11 cellular contexts compared by ENCODE assay signal in genomic region chr1:235063068-235063765, GRCh38.
DNase-seq lines count a peak whose midpoint lies in the region; ATAC-seq, FAIRE-seq and TF ChIP-seq lines count a peak whose summit lies in the region.
"Had no signal": no experiment of that assay in that cellular context is flagged by ENCODE, and none has a peak within 500 bp of the region (broad histone marks: within the 10 kb centered on the region; RNA-seq: fewer than 3 reads in every experiment).

No MANE protein-coding gene starts in this region.

- no peak for TF ChIP-seq RAD21 in GM12878 (IDR thresholded peaks at IDR 0.05; ENCODE audit: insufficient read depth, low read depth, low read length)

- in situ Hi-C loops in GM12878 (cut with MboI), result no loop called here

- H3K4me3 ChIP-seq in GM12878 (no peak overlapping the region), osteoblast (ENCODE audit: insufficient read depth, low read length) (no peak overlapping the region), tibial nerve (no peak overlapping the region)
- H3K4me3 ChIP-seq: right atrium auricular region had no signal

- intact Hi-C loops in GM12878 (cut with micrococcal nuclease; ENCODE audit: unreplicated experiment), result no loop called here

- H4K20me1 ChIP-seq in GM12878 (ENCODE audit: control insufficient read depth, insufficient read depth) (no peaks in the 10 kb centered on the region), osteoblast (ENCODE audit: insufficient read depth, low read length) (no peaks in the 10 kb centered on the region)

- SMC1A ChIA-PET in GM12878 (lab: Charles Lee; ENCODE audit: uncharacterized antibody, unreplicated experiment), result interaction anchor here (1.7 to 4.6 kb wide), 2 partner anchors 9 to 12 kb away, joined by 6 to 22 read pairs; no protein-coding TSS in a partner anchor

- H3K79me2 ChIP-seq in GM12878 (ENCODE audit: control insufficient read depth, insufficient read depth, low read length), result no peaks in the 10 kb centered on the region
- H3K79me2 ChIP-seq in osteoblast (ENCODE audit: insufficient read depth, low read length), result no peaks in the 10 kb centered on the region

- H3K9ac ChIP-seq in GM12878 (ENCODE audit: control insufficient read depth, insufficient read depth, low read length), result no peak overlapping the region; the same call in 1 of the 2 replicates

- H3K27ac ChIP-seq in GM12878 (ENCODE audit: control insufficient read depth, insufficient read depth) (peak overlapping the region; percentile 30), osteoblast (ENCODE audit: low read depth, low read length) (no peak overlapping the region), tibial nerve (peak overlapping the region in 1 of 4 donors; percentile 28)
- H3K27ac ChIP-seq: right atrium auricular region had no signal

- TF ChIP-seq CTCF in GM12878 (IDR thresholded peaks at IDR 0.05 in 2 of 3, conservative IDR thresholded peaks at IDR 0.05 in 1 of 3; ENCODE audit: control insufficient read depth in 2 of 3, extremely low read depth in 1 of 3, insufficient read depth in 1 of 3, low read depth in 3 of 3, low read length in 3 of 3) (no peak), osteoblast (IDR thresholded peaks at IDR 0.05; ENCODE audit: extremely low read depth, low read depth, low read length) (no peak), tibial nerve (IDR thresholded peaks at IDR 0.05) (no peak)

- H2AFZ ChIP-seq in GM12878 (ENCODE audit: control insufficient read depth, low read depth, low read length), result peak overlapping the region; percentile 59
- peak overlapping the region; percentile 27 for H2AFZ ChIP-seq in osteoblast (ENCODE audit: low read length)

- H3K36me3 ChIP-seq in GM12878 (ENCODE audit: control insufficient read depth in 2 of 2, insufficient read depth in 2 of 2, low read length in 1 of 2) (no peaks in the 10 kb centered on the region), osteoblast (ENCODE audit: insufficient read depth, low read length) (no peaks in the 10 kb centered on the region), tibial nerve (no peaks in the 10 kb centered on the region)
- H3K36me3 ChIP-seq: right atrium auricular region had no signal

- H3K4me1 ChIP-seq in GM12878 (ENCODE audit: control insufficient read depth, insufficient read depth, low read length), result peaks cover 24% of the 10 kb centered on the region
- H3K4me1 ChIP-seq in osteoblast (ENCODE audit: insufficient read depth, low read length), result peaks cover 18% of the 10 kb centered on the region
- peaks cover 0 to 30% (median 18%) of the 10 kb centered on the region in 4 donors for H3K4me1 ChIP-seq in tibial nerve

- BruUV-seq in GM12878 (replicated peaks; lab: Mats Ljungman, UMichigan), result no TSS peak

- TF ChIP-seq EP300 in GM12878 (IDR thresholded peaks at IDR 0.05; ENCODE audit: borderline replicate concordance in 1 of 2, control insufficient read depth in 1 of 2, low read depth in 2 of 2, low read length in 2 of 2) (no peak), tibial nerve (IDR thresholded peaks at IDR 0.05) (no peak)

- TF ChIP-seq POLR2A in GM12878 (IDR thresholded peaks at IDR 0.05; ENCODE audit: low read depth, low read length) (no peak), tibial nerve (IDR thresholded peaks at IDR 0.05) (no peak)

- ATAC-seq in GM12878 (peak; percentile 69), GM21423 (IDR thresholded peaks at IDR 0.05; ENCODE audit: unreplicated experiment) (no peak)

- WGBS in GM12878 (ENCODE audit: insufficient coverage, insufficient replicate concordance, low lambda C conversion rate, missing lambda C conversion rate), result 58% methylated on average over 9 of the region's 9 CpGs
- WGBS in tibial nerve, 2 donors, result 70 to 73% methylated on average over 8 to 9 of the region's 9 CpGs

- no peak for FAIRE-seq in GM12878 (lab: Jason Lieb, UNC)

- peak; percentile 27 for DNase-seq in EH (ENCODE audit: low read depth)
- DNase-seq in NOMO-1 (lab: John Stamatoyannopoulos, UW; ENCODE audit: unreplicated experiment in 2 of 2), result peak; percentile 57 to 67
- DNase-seq in GM12878 (ENCODE audit: low read depth, low spot score), result no peak
- peak; percentile 42 for DNase-seq in osteoblast (ENCODE audit: insufficient read length, low spot score, missing footprints)
- no peak for DNase-seq in NCI-H446 (lab: John Stamatoyannopoulos, UW)
- no peak for DNase-seq in tibial nerve (ENCODE audit: low spot score in 2 of 2)
- no peak for DNase-seq in NCI-H1694 treated with DMSO at 0.1 percent for 48 hours (lab: John Stamatoyannopoulos, UW)
- DNase-seq: islet precursor cell, NCI-H1436 treated with DMSO at 0.1 percent for 48 hours had no signal

- CTCF ChIA-PET in GM12878 (lab: Yijun Ruan, JAX), result interaction anchor here (0.9 to 1.1 kb wide), 2 partner anchors 35 to 88 kb away, joined by 3 read pairs; no protein-coding TSS in a partner anchor

- H3K9me3 ChIP-seq in GM12878 (replicated peaks; ENCODE audit: control insufficient read depth, insufficient read depth, low read length) (no peaks in the 10 kb centered on the region), osteoblast (ENCODE audit: low read depth, low read length) (no peaks in the 10 kb centered on the region), tibial nerve (no peaks in the 10 kb centered on the region)
- H3K9me3 ChIP-seq: right atrium auricular region had no signal

- H3K27me3 ChIP-seq in GM12878 (replicated peaks in 1 of 2; ENCODE audit: control insufficient read depth in 2 of 2, insufficient read depth in 2 of 2, low read length in 1 of 2) (no peaks in the 10 kb centered on the region), osteoblast (ENCODE audit: insufficient read depth, low read length) (no peaks in the 10 kb centered on the region), tibial nerve (no peaks in the 10 kb centered on the region)
- H3K27me3 ChIP-seq: right atrium auricular region had no signal

- POLR2A ChIA-PET in GM12878 (lab: Charles Lee), result interaction anchor here (0.6 to 1.7 kb wide), 3 partner anchors 11 to 184 kb away, joined by 3 to 4 read pairs (median 3); no protein-coding TSS in a partner anchor

- H3K4me2 ChIP-seq in GM12878 (ENCODE audit: control insufficient read depth, insufficient read depth) (peak overlapping the region; percentile 56), osteoblast (ENCODE audit: insufficient read depth, low read length) (no peak overlapping the region)

- RAD21 ChIA-PET in GM12878 (lab: Charles Lee; ENCODE audit: unreplicated experiment), result no interaction called here

TF ChIP-seq in GM12878, 131 proteins besides CTCF, POLR2A, EP300 and RAD21 (continues in another document):
- TF ChIP-seq MTA2 (IDR thresholded peaks at IDR 0.05; ENCODE audit: low read depth) (no peak), EED (IDR thresholded peaks at IDR 0.05; ENCODE audit: low read depth) (peak; percentile 92), ZNF274 (IDR thresholded peaks at IDR 0.05; ENCODE audit: insufficient read depth, insufficient read length) (no peak), SPI1 (IDR thresholded peaks at IDR 0.05; ENCODE audit: borderline replicate concordance, insufficient read depth, low read depth, low read length) (no peak), PRDM15 (CRISPR knock-in tag; IDR thresholded peaks at IDR 0.05) (no peak), CBX3 (IDR thresholded peaks at IDR 0.05; ENCODE audit: borderline replicate concordance, low read depth) (no peak), CREB1 (IDR thresholded peaks at IDR 0.05; ENCODE audit: low read depth) (no peak), NFXL1 (IDR thresholded peaks at IDR 0.05; ENCODE audit: borderline replicate concordance) (no peak), SMAD5 (IDR thresholded peaks at IDR 0.05; ENCODE audit: low read depth) (no peak), TCF7 (IDR thresholded peaks at IDR 0.05; ENCODE audit: borderline replicate concordance) (no peak), KLF5 (IDR thresholded peaks at IDR 0.05; ENCODE audit: partially characterized antibody) (no peak), NR2C1 (IDR thresholded peaks at IDR 0.05) (no peak)
- TF ChIP-seq, protein P1, sequence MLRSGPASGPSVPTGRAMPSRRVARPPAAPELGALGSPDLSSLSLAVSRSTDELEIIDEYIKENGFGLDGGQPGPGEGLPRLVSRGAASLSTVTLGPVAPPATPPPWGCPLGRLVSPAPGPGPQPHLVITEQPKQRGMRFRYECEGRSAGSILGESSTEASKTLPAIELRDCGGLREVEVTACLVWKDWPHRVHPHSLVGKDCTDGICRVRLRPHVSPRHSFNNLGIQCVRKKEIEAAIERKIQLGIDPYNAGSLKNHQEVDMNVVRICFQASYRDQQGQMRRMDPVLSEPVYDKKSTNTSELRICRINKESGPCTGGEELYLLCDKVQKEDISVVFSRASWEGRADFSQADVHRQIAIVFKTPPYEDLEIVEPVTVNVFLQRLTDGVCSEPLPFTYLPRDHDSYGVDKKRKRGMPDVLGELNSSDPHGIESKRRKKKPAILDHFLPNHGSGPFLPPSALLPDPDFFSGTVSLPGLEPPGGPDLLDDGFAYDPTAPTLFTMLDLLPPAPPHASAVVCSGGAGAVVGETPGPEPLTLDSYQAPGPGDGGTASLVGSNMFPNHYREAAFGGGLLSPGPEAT (IDR thresholded peaks at IDR 0.05; ENCODE audit: low read depth), result no peak

Comparison
In these comparisons a context has a peak if more than half of its experiments do, and no peak if none do; other contexts are left out.
1. DNase-seq: peak in EH (single experiment), NOMO-1 (2 of 2) and osteoblast (single experiment); none in GM12878 (single experiment), NCI-H446 (0 of 2), tibial nerve (0 of 2) and NCI-H1694 treated with DMSO at 0.1 percent for 48 hours (single experiment).